Comparison of ENCODE assay signal across 8 cellular contexts in genomic region chr10:60731134-60731883, GRCh38. TPM values are rescaled to one million over a fixed set of nuclear protein-coding genes. Genes with fewer than 3 reads are reported as not detected.
A peak's percentile ranks its signal among the peaks of the same experiment; 100 is the strongest.
DNase-seq lines count a peak whose midpoint lies in the region; ATAC-seq, FAIRE-seq and TF ChIP-seq lines count a peak whose summit lies in the region.

No MANE protein-coding gene starts in this region.

- no peak for TF ChIP-seq RAD21 in H1 (IDR thresholded peaks at IDR 0.05 in 1 of 2, conservative IDR thresholded peaks at IDR 0.05 in 1 of 2; ENCODE audit: low read depth in 2 of 2, low read length in 2 of 2)
- no peak for TF ChIP-seq RAD21 in SK-N-SH (IDR thresholded peaks at IDR 0.05; ENCODE audit: low read length)

- no peak overlapping the region for H4K8ac ChIP-seq in H1 (ENCODE audit: extremely low read depth, insufficient read depth, low read length)

- no peak overlapping the region for H2BK12ac ChIP-seq in H1 (ENCODE audit: low read depth, low read length)

- H3K23ac ChIP-seq in H1 (ENCODE audit: insufficient read length): no peak overlapping the region

- H3K79me2 ChIP-seq in H1 (ENCODE audit: control insufficient read depth in 1 of 2, insufficient read depth in 2 of 2, low read length in 2 of 2) (peaks cover 0 to 38% of the 10 kb centered on the region in 2 experiments; a peak in 2 of 4 replicates), SK-N-SH (ENCODE audit: insufficient read depth) (no peaks in the 10 kb centered on the region)

- FAIRE-seq in H1 (lab: Jason Lieb, UNC): peak; percentile 60

- H2BK20ac ChIP-seq in H1 (ENCODE audit: low read length): no peak overlapping the region

- WGBS in H1 (ENCODE audit: extremely low coverage in 1 of 2, insufficient coverage in 1 of 2, insufficient read length in 1 of 2, insufficient replicate concordance in 2 of 2, low coverage in 1 of 2, low lambda C conversion rate in 2 of 2, missing lambda C conversion rate in 1 of 2), 2 experiments: 59% methylated on average over 3 of the region's 3 CpGs; no CpG with 5 or more reads in 1 of the 2 experiments
- WGBS in SK-N-SH (ENCODE audit: low lambda C conversion rate): 96% methylated on average over 3 of the region's 3 CpGs

- H2BK120ac ChIP-seq in H1 (replicated peaks; ENCODE audit: low read depth, low read length): no peak overlapping the region

- H4K20me1 ChIP-seq in H1 (replicated peaks in 1 of 2; ENCODE audit: control insufficient read depth in 1 of 2, insufficient read depth in 2 of 2, low read length in 2 of 2): no peaks in the 10 kb centered on the region
- no peaks in the 10 kb centered on the region for H4K20me1 ChIP-seq in SK-N-SH (ENCODE audit: insufficient read depth)

- H3K9me3 ChIP-seq in H1 (ENCODE audit: insufficient read depth in 2 of 2, low read depth in 1 of 2, low read length in 1 of 2) (no peaks in the 10 kb centered on the region), upper lobe of right lung (no peaks in the 10 kb centered on the region), SK-N-SH (no peaks in the 10 kb centered on the region)

- peak overlapping the region; percentile 89 to 98 for H3K4me2 ChIP-seq in H1 (ENCODE audit: insufficient read depth in 1 of 2, low read depth in 2 of 2, low read length in 2 of 2)
- no peak overlapping the region for H3K4me2 ChIP-seq in SK-N-SH

- CTCF ChIA-PET in H1 (lab: Charles Lee; ENCODE audit: partially characterized antibody): no interaction called here
- CTCF ChIA-PET in SK-N-SH (lab: Yijun Ruan, JAX): no interaction called here

- H3K14ac ChIP-seq in H1 (ENCODE audit: insufficient read length): no peak overlapping the region

- no peak overlapping the region for H3K18ac ChIP-seq in H1 (ENCODE audit: extremely low read depth, low read length)

- H3K56ac ChIP-seq in H1 (replicated peaks; ENCODE audit: insufficient read length, low read depth, low read length): no peak overlapping the region

- H2BK5ac ChIP-seq in H1 (ENCODE audit: low read depth, low read length): no peak overlapping the region

- no peaks in the 10 kb centered on the region for H3K79me1 ChIP-seq in H1 (ENCODE audit: low read depth, low read length)

- no peak overlapping the region for H2AK5ac ChIP-seq in H1 (ENCODE audit: low read depth, low read length)

- ATAC-seq in GM18505 (IDR thresholded peaks at IDR 0.05; ENCODE audit: unreplicated experiment) (peak; percentile 79), GM21786 (IDR thresholded peaks at IDR 0.05; ENCODE audit: unreplicated experiment) (peak; percentile 82), upper lobe of right lung (peak; percentile 42)

- no peaks in the 10 kb centered on the region for H3K27me3 ChIP-seq in H1 (replicated peaks in 1 of 4; ENCODE audit: control insufficient read depth in 3 of 4, extremely low read depth in 1 of 4, insufficient read depth in 3 of 4, low read length in 3 of 4)
- peaks cover 21% of the 10 kb centered on the region for H3K27me3 ChIP-seq in upper lobe of right lung
- no peaks in the 10 kb centered on the region; the same call in 1 of the 2 replicates for H3K27me3 ChIP-seq in SK-N-SH (ENCODE audit: insufficient read depth)

- DNase-seq in LNCaP clone FGC (ENCODE audit: low read depth): no peak
- DNase-seq in H1 (ENCODE audit: low read depth in 1 of 2, low spot score in 2 of 2): no peak
- DNase-seq in upper lobe of right lung: no peak
- DNase-seq in SK-N-SH: no peak
- no peak for DNase-seq in NCI-H345 treated with DMSO at 0.1 percent for 48 hours (lab: John Stamatoyannopoulos, UW; ENCODE audit: unreplicated experiment)
- no peak for DNase-seq in NCI-H524 treated with DMSO at 0.1 percent for 48 hours (lab: John Stamatoyannopoulos, UW)

- H3K23me2 ChIP-seq in H1 (ENCODE audit: low read depth, low read length): peaks cover 9% of the 10 kb centered on the region

- H3K4me3 ChIP-seq in LNCaP clone FGC (ENCODE audit: low read depth, low read length) (peak overlapping the region; percentile 60), H1 (ENCODE audit: extremely low read depth in 1 of 4, insufficient read depth in 2 of 4, low read depth in 3 of 4, low read length in 4 of 4) (peak overlapping the region in 3 of 4 experiments; percentile 50 to 93 (median 76); a peak in 5 of 8 replicates), upper lobe of right lung (peak overlapping the region; percentile 67), SK-N-SH (ENCODE audit: low read depth in 2 of 2, low read length in 1 of 2) (no peak overlapping the region)

- POLR2A ChIA-PET in H1 (lab: Charles Lee; ENCODE audit: partially characterized antibody): no interaction called here
- POLR2A ChIA-PET in SK-N-SH (lab: Yijun Ruan, JAX): no interaction called here

- TF ChIP-seq CTCF in LNCaP clone FGC (IDR thresholded peaks at IDR 0.05; ENCODE audit: control insufficient read depth, extremely low read depth, insufficient read depth) (no peak), H1 (IDR thresholded peaks at IDR 0.05; ENCODE audit: control extremely low read depth in 1 of 3, insufficient read depth in 1 of 3, low read depth in 1 of 3, low read length in 3 of 3) (no peak), upper lobe of right lung (IDR thresholded peaks at IDR 0.05) (no peak), SK-N-SH (IDR thresholded peaks at IDR 0.05) (no peak)

- H2AFZ ChIP-seq in H1 (ENCODE audit: low read length): no peak overlapping the region
- H2AFZ ChIP-seq in SK-N-SH (ENCODE audit: low read depth): no peak overlapping the region

- no peaks in the 10 kb centered on the region for H3K9me2 ChIP-seq in SK-N-SH

- TF ChIP-seq EP300 in H1 (IDR thresholded peaks at IDR 0.05; ENCODE audit: borderline replicate concordance in 1 of 2, low read depth in 2 of 2, low read length in 2 of 2) (no peak), SK-N-SH (IDR thresholded peaks at IDR 0.05; ENCODE audit: borderline replicate concordance in 1 of 2, low read depth in 1 of 2, low read length in 1 of 2) (no peak)

- H4K5ac ChIP-seq in H1 (ENCODE audit: insufficient read length, low read depth, low read length): no peak overlapping the region

- no peaks in the 10 kb centered on the region for H3F3A ChIP-seq in SK-N-SH (replicated peaks; ENCODE audit: insufficient read depth)

- no peaks in the 10 kb centered on the region for H3K36me3 ChIP-seq in H1 (ENCODE audit: control insufficient read depth in 2 of 4, insufficient read depth in 4 of 4, low read length in 3 of 4)
- H3K36me3 ChIP-seq in upper lobe of right lung: no peaks in the 10 kb centered on the region
- H3K36me3 ChIP-seq in SK-N-SH (replicated peaks in 1 of 2; ENCODE audit: control insufficient read depth in 1 of 2, insufficient read depth in 2 of 2, low read length in 1 of 2): no peaks in the 10 kb centered on the region

- TF ChIP-seq POLR2A in GM18505 (IDR thresholded peaks at IDR 0.05; ENCODE audit: borderline replicate concordance, extremely low read depth, insufficient read depth, insufficient read length) (no peak), H1 (IDR thresholded peaks at IDR 0.05; ENCODE audit: control extremely low read depth in 1 of 2, low read depth in 2 of 2, low read length in 2 of 2) (no peak)

- intact Hi-C loops in upper lobe of right lung (cut with DNase I): no loop called here

- H3K27ac ChIP-seq in H1 (ENCODE audit: low read depth, low read length) (no peak overlapping the region), upper lobe of right lung (peak overlapping the region; percentile 83), SK-N-SH (ENCODE audit: low read depth in 2 of 2, low read length in 1 of 2) (no peak overlapping the region)

- no peak overlapping the region for H4K91ac ChIP-seq in H1 (replicated peaks; ENCODE audit: insufficient read length, low read length)

- H3K4ac ChIP-seq in H1 (replicated peaks; ENCODE audit: insufficient read length, low read depth, low read length): no peak overlapping the region

- peaks cover 2 to 13% (median 9%) of the 10 kb centered on the region in 4 experiments; a peak in 6 of 7 replicates for H3K4me1 ChIP-seq in H1 (replicated peaks in 1 of 4; ENCODE audit: control insufficient read depth in 3 of 4, insufficient read depth in 4 of 4, low read length in 3 of 4)
- peaks cover 3% of the 10 kb centered on the region for H3K4me1 ChIP-seq in upper lobe of right lung
- H3K4me1 ChIP-seq in SK-N-SH (ENCODE audit: control insufficient read depth in 1 of 2, insufficient read depth in 2 of 2, low read depth in 1 of 2, low read length in 1 of 2): peaks cover 0 to 3% of the 10 kb centered on the region in 2 experiments; a peak in 1 of 4 replicates

- H3K9ac ChIP-seq in H1 (replicated peaks in 1 of 4; ENCODE audit: extremely low read depth in 1 of 4, low read depth in 3 of 4, low read length in 3 of 4): no peak overlapping the region
- H3K9ac ChIP-seq in SK-N-SH: no peak overlapping the region

- H2BK15ac ChIP-seq in H1 (ENCODE audit: low read length): no peak overlapping the region

TF ChIP-seq in H1, 55 proteins besides CTCF, POLR2A, EP300 and RAD21 (continues in another document):
- no peak for TF ChIP-seq RBBP5 (IDR thresholded peaks at IDR 0.05; ENCODE audit: borderline replicate concordance, low read depth, low read length)

TF ChIP-seq in SK-N-SH, 30 proteins besides CTCF, POLR2A, EP300 and RAD21 (continues in another document):
- TF ChIP-seq TAF1 (IDR thresholded peaks at IDR 0.05; ENCODE audit: borderline replicate concordance, low read depth, low read length) (no peak), NRF1 (IDR thresholded peaks at IDR 0.05; ENCODE audit: low read depth, low read length) (no peak), MEF2A (IDR thresholded peaks at IDR 0.05; ENCODE audit: borderline replicate concordance, low read depth) (no peak), GABPA (IDR thresholded peaks at IDR 0.05; ENCODE audit: low read depth) (no peak)
- TF ChIP-seq, protein P1, sequence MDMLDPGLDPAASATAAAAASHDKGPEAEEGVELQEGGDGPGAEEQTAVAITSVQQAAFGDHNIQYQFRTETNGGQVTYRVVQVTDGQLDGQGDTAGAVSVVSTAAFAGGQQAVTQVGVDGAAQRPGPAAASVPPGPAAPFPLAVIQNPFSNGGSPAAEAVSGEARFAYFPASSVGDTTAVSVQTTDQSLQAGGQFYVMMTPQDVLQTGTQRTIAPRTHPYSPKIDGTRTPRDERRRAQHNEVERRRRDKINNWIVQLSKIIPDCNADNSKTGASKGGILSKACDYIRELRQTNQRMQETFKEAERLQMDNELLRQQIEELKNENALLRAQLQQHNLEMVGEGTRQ (IDR thresholded peaks at IDR 0.05; ENCODE audit: borderline replicate concordance, low read depth, low read length): no peak

RNA-seq across cellular contexts. Expression of gene CDK1, which starts 47.0 kb away (rescaled TPM):
- 98.8 and 111 TPM in 2 replicates for total RNA-seq in H1 (2021; fragmentation: NEBNext Ultra II Directional; extraction: Animal tissue kit (Norgen Biotek cat#: 25700))
- 15.1 and 29.4 TPM in 2 replicates for polyA plus RNA-seq in H1 (2011; rRNA removed)
- polyA plus RNA-seq in H1 (2011; cell fraction: cytosol; rRNA removed): 47.5 TPM
- 13.0 TPM for polyA plus RNA-seq in H1 (2011; cell fraction: nucleus; rRNA removed)
- 32.5 to 64.9 TPM (median 36.1 TPM) in 4 replicates for polyA plus RNA-seq in H1 (2012, experiment 1 of 2)
- 13.2 TPM for polyA plus RNA-seq in H1 (2012, experiment 2 of 2)
- polyA plus RNA-seq in H1 (2013, experiment 1 of 2): 69.2 TPM
- polyA plus RNA-seq in H1 (2013, experiment 2 of 2): 69.7 TPM
- polyA minus RNA-seq in H1 (2011; rRNA and poly(A)+ RNA removed): 18.4 and 28.0 TPM in 2 replicates
- 18.0 TPM for polyA minus RNA-seq in H1 (2011; cell fraction: cytosol; rRNA and poly(A)+ RNA removed)
- 31.8 TPM for polyA minus RNA-seq in H1 (2011; cell fraction: nucleus; rRNA and poly(A)+ RNA removed)
- 3.4 TPM for total RNA-seq in upper lobe of right lung
- polyA plus RNA-seq in SK-N-SH (2012; rRNA removed): 20.8 and 22.3 TPM in 2 replicates
- polyA plus RNA-seq in SK-N-SH (2012; cell fraction: cytosol; rRNA removed): 30.9 and 34.5 TPM in 2 replicates
- polyA plus RNA-seq in SK-N-SH (2012; cell fraction: nucleus; rRNA removed): 9.5 and 24.2 TPM in 2 replicates

Comparison
In these comparisons a context has a peak if more than half of its experiments do, and no peak if none do; other contexts are left out.
1. H3K4me3 ChIP-seq: peak in LNCaP clone FGC (single experiment), H1 (3 of 4) and upper lobe of right lung (single experiment); none in SK-N-SH (0 of 2).
2. RNA of gene CDK1, which starts 47.0 kb away (total RNA-seq): 98.8 to 111 TPM in H1; 3.4 TPM in upper lobe of right lung (single experiment); every median in the first group is over 10 times any median in the second.
3. Peak in every context shown above with its lines, with median percentiles within 50 percentile points of each other: ATAC-seq.